Comparison of ENCODE assay signal across 8 cellular contexts in the genomic region with DNA sequence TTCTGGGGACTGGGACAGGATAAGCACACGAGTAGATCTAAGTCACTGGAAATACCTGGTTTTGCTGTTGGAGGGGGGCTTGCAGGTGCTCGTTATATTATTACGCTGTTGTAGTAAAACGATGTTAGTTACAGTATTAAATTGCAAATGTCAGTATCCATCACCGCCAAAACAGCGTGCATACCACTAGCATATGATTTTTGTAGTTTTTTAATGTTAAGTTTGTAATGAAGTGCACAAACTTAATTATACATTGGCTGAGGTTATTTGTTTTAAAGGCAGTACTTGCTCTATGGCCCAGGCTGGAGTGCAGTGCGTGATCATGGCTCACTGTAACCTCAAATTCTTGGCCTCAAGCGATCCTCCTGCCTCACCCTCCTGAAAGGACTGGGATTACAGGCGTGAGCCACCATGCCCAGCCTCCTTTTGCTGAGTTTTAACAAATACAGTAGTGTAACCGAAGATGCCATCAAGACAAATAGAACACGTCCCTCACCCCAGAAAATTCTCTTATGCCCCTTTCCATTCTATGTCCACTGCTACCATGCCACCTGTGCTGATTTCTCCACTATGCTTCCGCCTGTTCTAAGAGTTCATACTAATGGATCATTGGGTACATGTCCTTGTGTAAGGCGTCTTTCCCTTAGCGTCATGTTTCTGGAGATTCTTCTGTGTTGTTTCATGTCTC. TPM values are rescaled to one million over a fixed set of nuclear protein-coding genes. Genes with fewer than 3 reads are reported as not detected.
DNase-seq lines count a peak whose midpoint lies in the region; ATAC-seq, FAIRE-seq and TF ChIP-seq lines count a peak whose summit lies in the region.

No MANE protein-coding gene starts in this region.

- no peaks in the 10 kb centered on the region; the same call in 1 of the 2 replicates for H3K23me2 ChIP-seq in H1 (ENCODE audit: low read depth, low read length)

- H3K36me3 Mint-ChIP-seq in CD4-positive, CD25-positive, alpha-beta regulatory T cell = no peaks in the 10 kb centered on the region

- BruUV-seq in PC-9 (replicated peaks; lab: Mats Ljungman, UMichigan) = TSS peak; percentile 74

- H3K9me3 Mint-ChIP-seq in CD4-positive, CD25-positive, alpha-beta regulatory T cell = no peaks in the 10 kb centered on the region

- no peak overlapping the region for H2BK5ac ChIP-seq in H1 (ENCODE audit: low read depth, low read length)
- H2BK5ac ChIP-seq in neuronal stem cell (ENCODE audit: low read length) = no peak overlapping the region

- H2BK120ac ChIP-seq in H1 (replicated peaks; ENCODE audit: low read depth, low read length) = no peak overlapping the region
- H2BK120ac ChIP-seq in neuronal stem cell (ENCODE audit: low read depth, low read length) = no peak overlapping the region

- H3K79me2 ChIP-seq in PC-9 (ENCODE audit: low read depth) (peaks cover 7% of the 10 kb centered on the region; the same call in 1 of the 2 replicates), H1 (ENCODE audit: control insufficient read depth in 1 of 2, insufficient read depth in 2 of 2, low read length in 2 of 2) (no peaks in the 10 kb centered on the region; a peak in 1 of 4 replicates)

- H3K4me1 Mint-ChIP-seq in CD4-positive, CD25-positive, alpha-beta regulatory T cell = peaks cover 10 to 54% (median 23%) of the 10 kb centered on the region in 4 donors

- H4K91ac ChIP-seq in H1 (replicated peaks; ENCODE audit: insufficient read length, low read length) (no peak overlapping the region), neuronal stem cell (ENCODE audit: low read depth, low read length, poor library complexity) (no peak overlapping the region)

- no peak for DNase-seq in CD4-positive, CD25-positive, alpha-beta regulatory T cell
- no peak for DNase-seq in PC-9
- no peak for DNase-seq in H1 (ENCODE audit: low read depth in 1 of 2, low spot score in 2 of 2)
- no peak for DNase-seq in neuronal stem cell (ENCODE audit: low spot score)
- DNase-seq in activated CD4-positive, CD25-positive, alpha-beta regulatory T cell (lab: John Stamatoyannopoulos, UW) = no peak
- DNase-seq in cerebellar cortex (ENCODE audit: low spot score) = no peak
- no peak for DNase-seq in stimulated activated CD8-positive, alpha-beta memory T cell treated with anti-CD3 and anti-CD28 coated beads, Interleukin-4, amount 100 ng/mL, for 48 hours

- CTCF ChIA-PET in PC-9 (lab: Charles Lee) = no interaction called here
- CTCF ChIA-PET in H1 (lab: Charles Lee; ENCODE audit: partially characterized antibody) = no interaction called here

- H3K27ac Mint-ChIP-seq in CD4-positive, CD25-positive, alpha-beta regulatory T cell = peak overlapping the region; percentile 76 to 83 (median 82)

- H2BK12ac ChIP-seq in H1 (ENCODE audit: low read depth, low read length) = no peak overlapping the region
- H2BK12ac ChIP-seq in neuronal stem cell (ENCODE audit: low read length) = no peak overlapping the region

- POLR2A ChIA-PET in PC-9 (lab: Charles Lee; ENCODE audit: unreplicated experiment) (no interaction called here), H1 (lab: Charles Lee; ENCODE audit: partially characterized antibody) (interaction anchor here (0.6 to 3.5 kb wide), 5 partner anchors 9 to 55 kb away, joined by 3 to 41 read pairs (median 4); a partner anchor contains a TSS)

- H3K4me3 ChIP-seq in CD4-positive, CD25-positive, alpha-beta regulatory T cell (ENCODE audit: low read depth, low read length) = no peak overlapping the region
- H3K4me3 ChIP-seq in PC-9 = no peak overlapping the region
- H3K4me3 ChIP-seq in H1 (ENCODE audit: extremely low read depth in 1 of 4, insufficient read depth in 2 of 4, low read depth in 3 of 4, low read length in 4 of 4) = peak overlapping the region; percentile 27 to 74 (median 61); a peak in 7 of 8 replicates
- no peak overlapping the region for H3K4me3 ChIP-seq in neuronal stem cell (ENCODE audit: low read length in 2 of 2)

- H3K9me3 ChIP-seq in CD4-positive, CD25-positive, alpha-beta regulatory T cell (ENCODE audit: control insufficient read depth in 2 of 2, low read length in 2 of 2) = no peaks in the 10 kb centered on the region
- H3K9me3 ChIP-seq in PC-9 (ENCODE audit: insufficient read depth, low read depth) (no peaks in the 10 kb centered on the region), H1 (ENCODE audit: insufficient read depth in 2 of 2, low read depth in 1 of 2, low read length in 1 of 2) (no peaks in the 10 kb centered on the region), neuronal stem cell (replicated peaks in 1 of 2; ENCODE audit: control insufficient read depth in 2 of 2, insufficient read depth in 1 of 2, low read depth in 1 of 2, low read length in 2 of 2) (no peaks in the 10 kb centered on the region)

- H3K9ac ChIP-seq in H1 (replicated peaks in 1 of 4; ENCODE audit: extremely low read depth in 1 of 4, low read depth in 3 of 4, low read length in 3 of 4) (no peak overlapping the region), neuronal stem cell (ENCODE audit: low read depth, low read length, poor library complexity) (no peak overlapping the region)

- no peak overlapping the region for H2BK15ac ChIP-seq in H1 (ENCODE audit: low read length)
- no peak overlapping the region for H2BK15ac ChIP-seq in neuronal stem cell (ENCODE audit: low read length)

- H4K5ac ChIP-seq in H1 (ENCODE audit: insufficient read length, low read depth, low read length) = no peak overlapping the region

- peak overlapping the region; percentile 48 to 86 (median 72) for H3K4me3 Mint-ChIP-seq in CD4-positive, CD25-positive, alpha-beta regulatory T cell

- peaks cover 38% of the 10 kb centered on the region for H3K4me1 ChIP-seq in CD4-positive, CD25-positive, alpha-beta regulatory T cell (ENCODE audit: control insufficient read depth, insufficient read depth, low read length, poor library complexity, severe bottlenecking)
- H3K4me1 ChIP-seq in PC-9 (replicated peaks; ENCODE audit: insufficient read depth) = peaks cover 24% of the 10 kb centered on the region
- H3K4me1 ChIP-seq in H1 (replicated peaks in 1 of 4; ENCODE audit: control insufficient read depth in 3 of 4, insufficient read depth in 4 of 4, low read length in 3 of 4) = peaks cover 0 to 20% (median 5%) of the 10 kb centered on the region in 4 experiments; a peak in 5 of 7 replicates
- peaks cover 4 to 12% of the 10 kb centered on the region in 2 donors for H3K4me1 ChIP-seq in neuronal stem cell (ENCODE audit: control insufficient read depth in 2 of 2, insufficient read depth in 1 of 2, low read depth in 1 of 2, low read length in 2 of 2)

- TF ChIP-seq CTCF in PC-9 (conservative IDR thresholded peaks at IDR 0.05) (no peak), H1 (IDR thresholded peaks at IDR 0.05; ENCODE audit: control extremely low read depth in 1 of 3, insufficient read depth in 1 of 3, low read depth in 1 of 3, low read length in 3 of 3) (no peak)

- H2AFZ ChIP-seq in PC-9 = no peak overlapping the region
- H2AFZ ChIP-seq in H1 (ENCODE audit: low read length) = no peak overlapping the region
- no peak overlapping the region for H2AFZ ChIP-seq in neuronal stem cell (ENCODE audit: low read length)

- no peaks in the 10 kb centered on the region for H3K79me1 ChIP-seq in H1 (ENCODE audit: low read depth, low read length)
- H3K79me1 ChIP-seq in neuronal stem cell (ENCODE audit: low read depth, low read length) = no peaks in the 10 kb centered on the region

- H2AK5ac ChIP-seq in H1 (ENCODE audit: low read depth, low read length) = no peak overlapping the region
- H2AK5ac ChIP-seq in neuronal stem cell (ENCODE audit: low read depth, low read length) = no peak overlapping the region

- no peaks in the 10 kb centered on the region for H3K9me2 ChIP-seq in PC-9 (ENCODE audit: insufficient read depth)

- no peak overlapping the region for H2BK20ac ChIP-seq in H1 (ENCODE audit: low read length)

- H3K27me3 Mint-ChIP-seq in CD4-positive, CD25-positive, alpha-beta regulatory T cell = peaks cover 10% of the 10 kb centered on the region

- TF ChIP-seq EP300 in H1 (IDR thresholded peaks at IDR 0.05; ENCODE audit: borderline replicate concordance in 1 of 2, low read depth in 2 of 2, low read length in 2 of 2) = no peak

- H4K20me1 ChIP-seq in PC-9 (ENCODE audit: insufficient read depth) = no peaks in the 10 kb centered on the region
- H4K20me1 ChIP-seq in H1 (replicated peaks in 1 of 2; ENCODE audit: control insufficient read depth in 1 of 2, insufficient read depth in 2 of 2, low read length in 2 of 2) = peaks cover 0 to 2% of the 10 kb centered on the region in 2 experiments

- H3K56ac ChIP-seq in H1 (replicated peaks; ENCODE audit: insufficient read length, low read depth, low read length) = no peak overlapping the region

- H3K4ac ChIP-seq in H1 (replicated peaks; ENCODE audit: insufficient read length, low read depth, low read length) (no peak overlapping the region), neuronal stem cell (ENCODE audit: low read length) (no peak overlapping the region)

- H3K18ac ChIP-seq in H1 (ENCODE audit: extremely low read depth, low read length) = no peak overlapping the region
- H3K18ac ChIP-seq in neuronal stem cell (ENCODE audit: low read length) = no peak overlapping the region

- FAIRE-seq in H1 (lab: Jason Lieb, UNC) = no peak

- H3F3A ChIP-seq in PC-9 (ENCODE audit: insufficient read depth, low read depth) = peaks cover 36% of the 10 kb centered on the region

- WGBS in H1 (ENCODE audit: extremely low coverage in 1 of 2, insufficient coverage in 1 of 2, insufficient read length in 1 of 2, insufficient replicate concordance in 2 of 2, low coverage in 1 of 2, low lambda C conversion rate in 2 of 2, missing lambda C conversion rate in 1 of 2), 2 experiments = 81% methylated on average over 14 of the region's 14 CpGs; no CpG with 5 or more reads in 1 of the 2 experiments
- WGBS in neuronal stem cell (ENCODE audit: extremely low coverage in 2 of 2, insufficient read length in 2 of 2, insufficient replicate concordance in 1 of 2), 2 donors = no CpG with 5 or more reads among the region's 14 CpGs

- H3K36me3 ChIP-seq in CD4-positive, CD25-positive, alpha-beta regulatory T cell (ENCODE audit: control insufficient read depth, insufficient read depth, low read length) = no peaks in the 10 kb centered on the region
- no peaks in the 10 kb centered on the region for H3K36me3 ChIP-seq in PC-9 (ENCODE audit: low read depth)
- H3K36me3 ChIP-seq in H1 (ENCODE audit: control insufficient read depth in 2 of 4, insufficient read depth in 4 of 4, low read length in 3 of 4) = no peaks in the 10 kb centered on the region
- H3K36me3 ChIP-seq in neuronal stem cell (replicated peaks in 1 of 2; ENCODE audit: control insufficient read depth in 2 of 2, insufficient read depth in 2 of 2, low read length in 2 of 2) = no peaks in the 10 kb centered on the region

- peak overlapping the region; percentile 57 for H3K27ac ChIP-seq in CD4-positive, CD25-positive, alpha-beta regulatory T cell (ENCODE audit: insufficient read depth, low read length, poor library complexity, severe bottlenecking)
- no peak overlapping the region for H3K27ac ChIP-seq in PC-9
- no peak overlapping the region for H3K27ac ChIP-seq in H1 (ENCODE audit: low read depth, low read length)
- H3K27ac ChIP-seq in neuronal stem cell (replicated peaks; ENCODE audit: low read length) = peak overlapping the region; percentile 69

- H4K8ac ChIP-seq in H1 (ENCODE audit: extremely low read depth, insufficient read depth, low read length) = no peak overlapping the region
- H4K8ac ChIP-seq in neuronal stem cell (ENCODE audit: low read depth, low read length) = no peak overlapping the region

- no peak overlapping the region for H3K23ac ChIP-seq in H1 (ENCODE audit: insufficient read length)
- no peak overlapping the region for H3K23ac ChIP-seq in neuronal stem cell (ENCODE audit: low read depth, low read length, poor library complexity)

- H3K4me2 ChIP-seq in PC-9 = 0 out of 2 replicates have a peak overlapping the region, but pooled peaks have one; percentile 42
- H3K4me2 ChIP-seq in H1 (ENCODE audit: insufficient read depth in 1 of 2, low read depth in 2 of 2, low read length in 2 of 2) = peak overlapping the region; percentile 83 to 95
- no peak overlapping the region for H3K4me2 ChIP-seq in neuronal stem cell (ENCODE audit: insufficient read depth, low read length, poor library complexity, severe bottlenecking)

- TF ChIP-seq RAD21 in H1 (IDR thresholded peaks at IDR 0.05 in 1 of 2, conservative IDR thresholded peaks at IDR 0.05 in 1 of 2; ENCODE audit: low read depth in 2 of 2, low read length in 2 of 2) = no peak

- intact Hi-C loops in PC-9 (cut with micrococcal nuclease; ENCODE audit: unreplicated experiment) = no loop called here

- H3K14ac ChIP-seq in H1 (ENCODE audit: insufficient read length) = no peak overlapping the region
- H3K14ac ChIP-seq in neuronal stem cell (ENCODE audit: low read length) = no peak overlapping the region

- no peak for TF ChIP-seq POLR2A in H1 (IDR thresholded peaks at IDR 0.05; ENCODE audit: control extremely low read depth in 1 of 2, low read depth in 2 of 2, low read length in 2 of 2)

- H3K27me3 ChIP-seq in CD4-positive, CD25-positive, alpha-beta regulatory T cell (ENCODE audit: control insufficient read depth, insufficient read depth, low read length) = no peaks in the 10 kb centered on the region
- H3K27me3 ChIP-seq in PC-9 (ENCODE audit: insufficient read depth, low read depth) (no peaks in the 10 kb centered on the region), H1 (replicated peaks in 1 of 4; ENCODE audit: control insufficient read depth in 3 of 4, extremely low read depth in 1 of 4, insufficient read depth in 3 of 4, low read length in 3 of 4) (peaks cover 0 to 7% (median 4%) of the 10 kb centered on the region in 4 experiments; a peak in 3 of 7 replicates), neuronal stem cell (ENCODE audit: control insufficient read depth in 3 of 3, insufficient read depth in 3 of 3, low read depth in 1 of 3, low read length in 3 of 3) (peaks cover 0 to 3% (median 2%) of the 10 kb centered on the region in 3 experiments)

- ATAC-seq in CD4-positive, CD25-positive, alpha-beta regulatory T cell (ENCODE audit: low read depth in 2 of 2) = no peak
- ATAC-seq in HG02763 (IDR thresholded peaks at IDR 0.05; ENCODE audit: unreplicated experiment) = no peak

RNA-seq across cellular contexts. Expression of a gene that starts 20.7 kb away (rescaled TPM):
- 333 TPM for total RNA-seq in CD4-positive, CD25-positive, alpha-beta regulatory T cell
- polyA plus RNA-seq in CD4-positive, CD25-positive, alpha-beta regulatory T cell = 10 to 100 TPM; 41.2 to 50.3 (median 48.6) TPM
- 151 and 181 TPM in 2 replicates for total RNA-seq in PC-9 (2021)
- 103 and 107 TPM in 2 replicates for total RNA-seq in H1 (2021; fragmentation: NEBNext Ultra II Directional; extraction: Animal tissue kit (Norgen Biotek cat#: 25700))
- polyA plus RNA-seq in H1 (2011; rRNA removed) = 73.5 and 114 TPM in 2 replicates
- polyA plus RNA-seq in H1 (2011; cell fraction: cytosol; rRNA removed) = 90.3 TPM
- polyA plus RNA-seq in H1 (2011; cell fraction: nucleus; rRNA removed) = 219 TPM
- 88.4 to 98.7 TPM (median 95.5 TPM) in 4 replicates for polyA plus RNA-seq in H1 (2012, experiment 1 of 2)
- polyA plus RNA-seq in H1 (2012, experiment 2 of 2) = 70.5 TPM
- polyA plus RNA-seq in H1 (2013, experiment 1 of 2) = 70.2 TPM
- 70.1 TPM for polyA plus RNA-seq in H1 (2013, experiment 2 of 2)
- 71.2 and 71.6 TPM in 2 replicates for polyA minus RNA-seq in H1 (2011; rRNA and poly(A)+ RNA removed)
- polyA minus RNA-seq in H1 (2011; cell fraction: cytosol; rRNA and poly(A)+ RNA removed) = 31.2 TPM
- polyA minus RNA-seq in H1 (2011; cell fraction: nucleus; rRNA and poly(A)+ RNA removed) = 60.9 TPM
- 70.3 TPM for polyA plus RNA-seq in neuronal stem cell (2013, experiment 1 of 2)
- polyA plus RNA-seq in neuronal stem cell (2013, experiment 2 of 2) = 72.1 TPM

RNA-seq across cellular contexts. Expression of a gene that starts 23.2 kb away (rescaled TPM):
- total RNA-seq in CD4-positive, CD25-positive, alpha-beta regulatory T cell = 140 TPM
- 10 to 100 TPM; 56.3 to 76.9 (median 68.3) TPM for polyA plus RNA-seq in CD4-positive, CD25-positive, alpha-beta regulatory T cell
- 0.48 and 0.68 TPM in 2 replicates for total RNA-seq in PC-9 (2021)
- total RNA-seq in H1 (2021; fragmentation: NEBNext Ultra II Directional; extraction: Animal tissue kit (Norgen Biotek cat#: 25700)) = 0.86 and 1.3 TPM in 2 replicates
- polyA plus RNA-seq in H1 (2011; rRNA removed) = 0.83 and 1.8 TPM in 2 replicates
- 0.90 TPM for polyA plus RNA-seq in H1 (2011; cell fraction: cytosol; rRNA removed)
- polyA plus RNA-seq in H1 (2011; cell fraction: nucleus; rRNA removed) = 1.3 TPM
- 0.37 to 2.0 TPM (median 1.2 TPM) in 4 replicates for polyA plus RNA-seq in H1 (2012, experiment 1 of 2)
- 0.37 TPM for polyA plus RNA-seq in H1 (2012, experiment 2 of 2)
- polyA plus RNA-seq in H1 (2013, experiment 1 of 2) = 1.7 TPM
- polyA plus RNA-seq in H1 (2013, experiment 2 of 2) = 1.9 TPM
- 0.12 TPM in 1 of 2 replicates, not detected in the other for polyA minus RNA-seq in H1 (2011; rRNA and poly(A)+ RNA removed)
- not detected for polyA minus RNA-seq in H1 (2011; cell fraction: cytosol; rRNA and poly(A)+ RNA removed)
- 0.50 TPM for polyA minus RNA-seq in H1 (2011; cell fraction: nucleus; rRNA and poly(A)+ RNA removed)
- 1.5 TPM for polyA plus RNA-seq in neuronal stem cell (2013, experiment 1 of 2)
- polyA plus RNA-seq in neuronal stem cell (2013, experiment 2 of 2) = 1.5 TPM

RNA-seq across cellular contexts. Expression of a gene that starts 39.3 kb away (rescaled TPM):
- total RNA-seq in CD4-positive, CD25-positive, alpha-beta regulatory T cell = 0.52 TPM
- polyA plus RNA-seq in CD4-positive, CD25-positive, alpha-beta regulatory T cell = under 1 TPM; 0.38 to 0.91 (median 0.51) TPM
- total RNA-seq in PC-9 (2021) = 3.6 and 6.3 TPM in 2 replicates
- total RNA-seq in H1 (2021; fragmentation: NEBNext Ultra II Directional; extraction: Animal tissue kit (Norgen Biotek cat#: 25700)) = 0.20 and 0.57 TPM in 2 replicates
- polyA plus RNA-seq in H1 (2011; rRNA removed) = 0.46 and 0.65 TPM in 2 replicates
- polyA plus RNA-seq in H1 (2011; cell fraction: cytosol; rRNA removed) = 0.69 TPM
- 0.36 TPM for polyA plus RNA-seq in H1 (2011; cell fraction: nucleus; rRNA removed)
- 0.42 to 0.99 TPM (median 0.48 TPM) in 3 of 4 replicates, not detected in the other for polyA plus RNA-seq in H1 (2012, experiment 1 of 2)
- 0.29 TPM for polyA plus RNA-seq in H1 (2012, experiment 2 of 2)
- 0.14 TPM for polyA plus RNA-seq in H1 (2013, experiment 1 of 2)
- 0.20 TPM for polyA plus RNA-seq in H1 (2013, experiment 2 of 2)
- 0.35 and 0.68 TPM in 2 replicates for polyA minus RNA-seq in H1 (2011; rRNA and poly(A)+ RNA removed)
- not detected for polyA minus RNA-seq in H1 (2011; cell fraction: cytosol; rRNA and poly(A)+ RNA removed)
- polyA minus RNA-seq in H1 (2011; cell fraction: nucleus; rRNA and poly(A)+ RNA removed) = not detected
- 0.39 TPM for polyA plus RNA-seq in neuronal stem cell (2013, experiment 1 of 2)
- 0.65 TPM for polyA plus RNA-seq in neuronal stem cell (2013, experiment 2 of 2)

Comparison
In these comparisons a context has a peak if more than half of its experiments do, and no peak if none do; other contexts are left out.
1. H3K27ac ChIP-seq: peak in CD4-positive, CD25-positive, alpha-beta regulatory T cell (single experiment) and neuronal stem cell (single experiment); none in PC-9 (single experiment) and H1 (single experiment).
2. H3K4me3 ChIP-seq: peak in H1 (4 of 4); none in CD4-positive, CD25-positive, alpha-beta regulatory T cell (single experiment), PC-9 (single experiment) and neuronal stem cell (0 of 2).
3. RNA of a gene that starts 23.2 kb away (total RNA-seq): 140 TPM in CD4-positive, CD25-positive, alpha-beta regulatory T cell (single experiment); 0.86 to 1.3 TPM in H1 and 0.48 to 0.68 TPM in PC-9; every median in the first group is over 10 times any median in the second.